In the genomic region with DNA sequence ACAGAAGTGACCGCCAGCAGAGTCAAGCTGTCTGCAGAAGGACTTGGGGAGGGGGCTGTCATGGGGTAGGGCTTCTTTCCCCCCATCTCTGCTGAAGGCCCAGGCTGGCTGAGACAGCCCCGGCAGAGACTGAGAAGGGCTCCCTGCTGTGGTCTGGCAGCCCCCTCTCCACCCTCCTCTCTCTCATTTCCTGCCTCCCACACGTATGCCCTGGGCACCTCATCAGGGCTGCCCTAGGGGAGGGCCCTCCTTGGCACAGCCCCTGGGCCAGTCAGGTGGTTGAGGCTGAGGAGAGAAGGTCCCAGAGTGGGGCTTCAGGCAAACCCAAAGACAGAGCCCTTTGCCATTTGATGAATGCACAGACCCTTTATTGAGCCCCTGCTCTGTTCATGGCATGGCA, we compare ENCODE assay signal across 19 cellular contexts. TPM values are rescaled to one million over a fixed set of nuclear protein-coding genes. Genes with fewer than 3 reads are reported as not detected.
A peak's percentile ranks its signal among the peaks of the same experiment; 100 is the strongest.
DNase-seq lines count a peak whose midpoint lies in the region; ATAC-seq and TF ChIP-seq lines count a peak whose summit lies in the region.
"Had no signal": no experiment of that assay in that cellular context is flagged by ENCODE, and none has a peak within 500 bp of the region (broad histone marks: within the 10 kb centered on the region; RNA-seq: fewer than 3 reads in every experiment).

No MANE protein-coding gene starts in this region.

- H3K9ac ChIP-seq in GM23248: no peak overlapping the region
- H3K9ac ChIP-seq: SK-N-SH had no signal

- no peaks in the 10 kb centered on the region for H3K36me3 Mint-ChIP-seq in natural killer cell
- H3K36me3 Mint-ChIP-seq: CD8-positive, alpha-beta memory T cell had no signal

- H3K27ac ChIP-seq in GM23248 (no peak overlapping the region), caudate nucleus (ENCODE audit: low read depth, low read length) (peak overlapping the region; percentile 36), sigmoid colon (peak overlapping the region; percentile 77 to 94 (median 86))
- H3K27ac ChIP-seq: 22Rv1 had no signal

- H3K4me1 ChIP-seq in GM23248 (ENCODE audit: insufficient read depth) (no peaks in the 10 kb centered on the region), sigmoid colon (peaks cover 0 to 57% (median 43%) of the 10 kb centered on the region in 4 donors)
- H3K4me1 ChIP-seq: HAP-1 had no signal

- H3K4me3 Mint-ChIP-seq in natural killer cell: no peak overlapping the region

- no peaks in the 10 kb centered on the region for H3K27me3 ChIP-seq in GM23248 (replicated peaks; ENCODE audit: insufficient read depth)
- H3K27me3 ChIP-seq in sigmoid colon: peaks cover 0 to 3% (median 0%) of the 10 kb centered on the region in 3 donors

- H2AFZ ChIP-seq in GM23248: no peak overlapping the region

- peaks cover 23% of the 10 kb centered on the region for H3K79me2 ChIP-seq in GM23248 (ENCODE audit: insufficient read depth)

- TF ChIP-seq CTCF in sigmoid colon (IDR thresholded peaks at IDR 0.05): no peak
- TF ChIP-seq CTCF in natural killer cell (IDR thresholded peaks at IDR 0.05): no peak

- no peak overlapping the region for H3K27ac Mint-ChIP-seq in natural killer cell

- H3K9me3 ChIP-seq in GM23248 (ENCODE audit: low read depth): no peaks in the 10 kb centered on the region
- H3K9me3 ChIP-seq in sigmoid colon: no peaks in the 10 kb centered on the region
- H3K9me3 ChIP-seq: BE2C, HAP-1, SK-N-SH had no signal

- H3K9me2 ChIP-seq in GM23248 (ENCODE audit: insufficient read depth): no peaks in the 10 kb centered on the region
- H3K9me2 ChIP-seq: SK-N-SH had no signal

- H3K36me3 ChIP-seq in GM23248 (ENCODE audit: low read depth) (no peaks in the 10 kb centered on the region), sigmoid colon (peaks cover 0 to 24% (median 5%) of the 10 kb centered on the region in 4 donors)
- H3K36me3 ChIP-seq: BE2C, HAP-1 had no signal

- TF ChIP-seq EP300 in sigmoid colon (IDR thresholded peaks at IDR 0.05): no peak

- H4K20me1 ChIP-seq in GM23248 (ENCODE audit: insufficient read depth): no peaks in the 10 kb centered on the region

- no peak for ATAC-seq in natural killer cell

- no peak for TF ChIP-seq POLR2A in sigmoid colon (IDR thresholded peaks at IDR 0.05)

- intact Hi-C loops in sigmoid colon (cut with DNase I) (loop anchor here (5.0 kb wide), 2 partner anchors 78 to 112 kb away; no protein-coding TSS in a partner anchor), natural killer cell (cut with micrococcal nuclease) (no loop called here)

- no peaks in the 10 kb centered on the region for H3K9me3 Mint-ChIP-seq in natural killer cell
- H3K9me3 Mint-ChIP-seq: CD8-positive, alpha-beta memory T cell had no signal

- H3K4me3 ChIP-seq in GM23248 (no peak overlapping the region), sigmoid colon (peak overlapping the region in 2 of 4 donors; percentile 63 to 79)
- H3K4me3 ChIP-seq: HAP-1 had no signal

- peaks cover 0 to 15% of the 10 kb centered on the region in 2 donors for H3K4me1 Mint-ChIP-seq in natural killer cell

- H3K27me3 Mint-ChIP-seq in natural killer cell (ENCODE audit: low read depth in 2 of 2): peaks cover 14 to 26% of the 10 kb centered on the region in 2 donors

- H3K4me2 ChIP-seq in GM23248 (ENCODE audit: unreplicated experiment): no peak overlapping the region
- H3K4me2 ChIP-seq: SK-N-SH had no signal

- no peaks in the 10 kb centered on the region for H3F3A ChIP-seq in GM23248 (ENCODE audit: insufficient read depth)

- in situ Hi-C loops in GM23248 (cut with MboI): no loop called here

- DNase-seq in NCI-H1092 treated with DMSO at 0.1 percent for 48 hours (lab: John Stamatoyannopoulos, UW) (peak; percentile 41), NCI-H1092 (lab: John Stamatoyannopoulos, UW) (no peak), GM23248 (peak; percentile 17), caudate nucleus (lab: John Stamatoyannopoulos, UW) (no peak), sigmoid colon (no peak), NCI-H82 (lab: John Stamatoyannopoulos, UW) (no peak), natural killer cell (no peak), DMS53 (lab: John Stamatoyannopoulos, UW) (no peak)
- DNase-seq: BE2C; CD8-positive, alpha-beta memory T cell; GF-D8; NCI-H1436 treated with DMSO at 0.1 percent for 48 hours; NCI-H2029 treated with DMSO at 0.1 percent for 48 hours; NCI-H2171 treated with DMSO at 0.1 percent for 48 hours; SHP77; SK-N-SH had no signal

- WGBS in GM23248 (ENCODE audit: low coverage in 1 of 2, low lambda C conversion rate in 2 of 2, missing lambda C conversion rate in 2 of 2), 2 experiments: 61 to 64% methylated on average over 3 of the region's 3 CpGs
- WGBS in sigmoid colon, 2 donors: 41 to 42% methylated on average over 3 of the region's 3 CpGs

RNA-seq across cellular contexts. Expression of a gene that starts 3.6 kb away (rescaled TPM):
- total RNA-seq in GM23248 (2014; rRNA removed; shearing (Covaris generic)): 0.76 and 3.7 TPM in 2 replicates
- polyA plus RNA-seq in GM23248 (2016; fragmentation: Nextera tagmentation; extraction: Ambion mirVana) (1.5 and 1.6 TPM in 2 replicates), sigmoid colon (10 to 100 TPM in 2 of 3 donors, 1 to 10 TPM in 1; 8.4 to 20.6 (median 12.0) TPM)
- total RNA-seq in sigmoid colon (10 to 100 TPM in 3 of 4 donors, 1 to 10 TPM in 1; 6.6 to 22.8 (median 13.7) TPM), natural killer cell (under 1 TPM; 0.20 to 0.64 (median 0.20) TPM)
- total RNA-seq: HT1080 had no signal
- polyA plus RNA-seq: CD8-positive, alpha-beta memory T cell had no signal

Comparison
In these comparisons a context has a peak if more than half of its experiments do, and no peak if none do; other contexts are left out.
1. DNase-seq: peak in NCI-H1092 treated with DMSO at 0.1 percent for 48 hours (single experiment) and GM23248 (single experiment); none in NCI-H1092 (single experiment), caudate nucleus (0 of 61), sigmoid colon (single experiment), NCI-H82 (single experiment), natural killer cell (single experiment) and DMS53 (single experiment).